Comparison of ENCODE assay signal across 16 cellular contexts in genomic region chr12:67760586-67761275, GRCh38.
DNase-seq lines count a peak whose midpoint lies in the region; FAIRE-seq and TF ChIP-seq lines count a peak whose summit lies in the region.
"Had no signal": no experiment of that assay in that cellular context is flagged by ENCODE, and none has a peak within 500 bp of the region (broad histone marks: within the 10 kb centered on the region; RNA-seq: fewer than 3 reads in every experiment).

No MANE protein-coding gene starts in this region.

- WGBS in endodermal cell (ENCODE audit: insufficient coverage in 1 of 2, insufficient read length in 1 of 2), 2 experiments = 94 to 95% methylated on average over 6 to 7 of the region's 7 CpGs

- H3K9me2 ChIP-seq in DOHH2 (replicated peaks; ENCODE audit: control insufficient read depth, low read length) (no peaks in the 10 kb centered on the region), Karpas-422 (replicated peaks; ENCODE audit: insufficient read depth, low read length) (no peaks in the 10 kb centered on the region)

- H3K36me3 Mint-ChIP-seq in endodermal cell (ENCODE audit: low read depth) = no peaks in the 10 kb centered on the region
- no peaks in the 10 kb centered on the region for H3K36me3 Mint-ChIP-seq in mesothelial cell of epicardium

- H3K9me3 ChIP-seq in DOHH2 (ENCODE audit: control insufficient read depth, insufficient read depth, low read length) (no peaks in the 10 kb centered on the region), Karpas-422 (ENCODE audit: low read length) (no peaks in the 10 kb centered on the region), endodermal cell (ENCODE audit: control insufficient read depth, low read length) (peaks cover 3% of the 10 kb centered on the region)

- H3K27me3 Mint-ChIP-seq in endodermal cell (ENCODE audit: insufficient read depth) (peaks cover 26% of the 10 kb centered on the region), mesothelial cell of epicardium (ENCODE audit: low read depth) (no peaks in the 10 kb centered on the region)

- H3K4me1 ChIP-seq in DOHH2 (ENCODE audit: control insufficient read depth, low read length) (peaks cover 71% of the 10 kb centered on the region), Karpas-422 (ENCODE audit: low read length) (peaks cover 83% of the 10 kb centered on the region), endodermal cell (ENCODE audit: control insufficient read depth, insufficient read depth, low read length) (peaks cover 2% of the 10 kb centered on the region)

- 0 out of 2 replicates have a peak overlapping the region, but pooled peaks have one; percentile 12 for H2AFZ ChIP-seq in Karpas-422 (ENCODE audit: low read length)
- H2AFZ ChIP-seq: GM23338 had no signal

- H3K27ac ChIP-seq in DOHH2 (ENCODE audit: low read depth, low read length) = no peak overlapping the region
- no peak overlapping the region for H3K27ac ChIP-seq in Karpas-422 (ENCODE audit: low read length)
- no peak overlapping the region for H3K27ac ChIP-seq in endodermal cell (ENCODE audit: low read depth, low read length)

- peak overlapping the region; percentile 3; the same call in 1 of the 2 replicates for H3K4me2 ChIP-seq in DOHH2 (ENCODE audit: low read length)
- H3K4me2 ChIP-seq in Karpas-422 (ENCODE audit: low read depth, low read length, poor library complexity, severe bottlenecking) = peak overlapping the region; percentile 32
- H3K4me2 ChIP-seq: GM23338 had no signal

- H4K20me1 ChIP-seq in DOHH2 (ENCODE audit: control insufficient read depth, insufficient read depth, low read depth, low read length) (no peaks in the 10 kb centered on the region), Karpas-422 (ENCODE audit: insufficient read depth, low read depth, low read length) (no peaks in the 10 kb centered on the region)

- H3K4me1 Mint-ChIP-seq in endodermal cell (peaks cover 29% of the 10 kb centered on the region), mesothelial cell of epicardium (peaks cover 24% of the 10 kb centered on the region)

- H3K27ac Mint-ChIP-seq in endodermal cell = no peak overlapping the region
- peak overlapping the region; percentile 37 for H3K27ac Mint-ChIP-seq in mesothelial cell of epicardium
- H3K27ac Mint-ChIP-seq: GM23338 had no signal

- H3K9ac ChIP-seq in Karpas-422 (ENCODE audit: low read length) (no peak overlapping the region), endodermal cell (ENCODE audit: extremely low read depth, low read length, poor library complexity, severe bottlenecking) (no peak overlapping the region)

- H3K4me3 Mint-ChIP-seq in endodermal cell (no peak overlapping the region), mesothelial cell of epicardium (no peak overlapping the region)
- H3K4me3 Mint-ChIP-seq: GM23338 had no signal

- no peak for TF ChIP-seq POLR2A in GM12892 (IDR thresholded peaks at IDR 0.05; ENCODE audit: low read depth, low read length)

- H3K36me3 ChIP-seq in DOHH2 (ENCODE audit: control insufficient read depth, low read length) (peaks cover 3% of the 10 kb centered on the region; the same call in 1 of the 2 replicates), Karpas-422 (ENCODE audit: insufficient read depth, low read length) (no peaks in the 10 kb centered on the region; the same call in 1 of the 2 replicates), endodermal cell (ENCODE audit: control insufficient read depth, insufficient read depth, low read length) (no peaks in the 10 kb centered on the region)

- DNase-seq in Karpas-422 (no peak), endodermal cell (peak; percentile 83), mesothelial cell of epicardium (ENCODE audit: low spot score in 2 of 2, unreplicated experiment in 2 of 2) (no peak), NCI-H1417 treated with DMSO at 0.1 percent for 48 hours (lab: John Stamatoyannopoulos, UW) (no peak), GM12892 (ENCODE audit: insufficient read length) (no peak)
- DNase-seq in stimulated activated CD8-positive, alpha-beta memory T cell treated with anti-CD3 and anti-CD28 coated beads, Interleukin-4, amount 100 ng/mL, for 48 hours = no peak
- DNase-seq: C1 segment of cervical spinal cord, GF-D8, KG1, NCI-H1048, NCI-H146, NCI-H2107, NCI-H2227 treated with DMSO at 0.1 percent for 48 hours, NCI-H524 treated with DMSO at 0.1 percent for 48 hours had no signal

- H3F3A ChIP-seq in DOHH2 (ENCODE audit: control insufficient read depth, insufficient read depth) = no peaks in the 10 kb centered on the region; the same call in 1 of the 2 replicates

- no peak for FAIRE-seq in GM12892 (lab: Jason Lieb, UNC)

- no peaks in the 10 kb centered on the region for H3K27me3 ChIP-seq in DOHH2 (ENCODE audit: control insufficient read depth, low read length)
- H3K27me3 ChIP-seq in Karpas-422 (ENCODE audit: low read length) = no peaks in the 10 kb centered on the region
- H3K27me3 ChIP-seq in endodermal cell (ENCODE audit: control insufficient read depth, insufficient read depth, low read length, poor library complexity, severe bottlenecking) = peaks cover 20% of the 10 kb centered on the region

- H3K9me3 Mint-ChIP-seq in endodermal cell = no peaks in the 10 kb centered on the region
- no peaks in the 10 kb centered on the region for H3K9me3 Mint-ChIP-seq in mesothelial cell of epicardium
- H3K9me3 Mint-ChIP-seq: GM23338 had no signal

- TF ChIP-seq CTCF in DOHH2 (IDR thresholded peaks at IDR 0.05; ENCODE audit: low read depth, low read length, poor library complexity, severe bottlenecking) (no peak), endodermal cell (conservative IDR thresholded peaks at IDR 0.05) (no peak), mesothelial cell of epicardium (IDR thresholded peaks at IDR 0.05; ENCODE audit: unreplicated experiment) (no peak)

- H3K4me3 ChIP-seq in DOHH2 (ENCODE audit: low read length) (no peak overlapping the region), Karpas-422 (ENCODE audit: low read length) (no peak overlapping the region), endodermal cell (ENCODE audit: low read length) (no peak overlapping the region)
- H3K4me3 ChIP-seq: GM23338 had no signal

- no peaks in the 10 kb centered on the region for H3K79me2 ChIP-seq in DOHH2 (ENCODE audit: control insufficient read depth, low read length)
- H3K79me2 ChIP-seq in Karpas-422 (ENCODE audit: low read length) = no peaks in the 10 kb centered on the region
